In the genomic region with DNA sequence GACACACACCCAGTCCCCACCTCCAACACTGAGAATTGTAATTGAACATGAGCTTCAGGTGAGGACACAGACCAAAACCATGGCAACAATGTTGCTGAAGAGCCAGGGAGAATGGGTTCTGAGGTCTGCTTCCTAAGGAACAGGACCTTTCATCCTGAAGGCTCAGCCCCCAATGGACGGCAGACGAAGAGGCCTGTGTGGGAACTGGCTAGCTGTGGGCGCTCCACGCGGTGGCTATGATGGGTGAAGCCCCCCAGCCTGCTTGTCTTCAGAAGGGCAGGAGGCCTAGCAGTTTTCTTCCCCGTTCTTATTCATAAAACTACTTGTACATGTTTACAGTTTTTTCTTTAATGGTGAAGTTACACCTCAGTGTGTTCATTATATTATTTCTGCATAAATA, we compare ENCODE assay signal across 1 cellular context.
TF ChIP-seq lines count a peak whose summit lies in the region.

No MANE protein-coding gene starts in this region.

TF ChIP-seq in HepG2, 621 proteins besides CTCF, POLR2A, EP300 and RAD21 (continued from another document):
- no peak for TF ChIP-seq ZNF639 (CRISPR knock-in tag; conservative IDR thresholded peaks at IDR 0.05)
- no peak for TF ChIP-seq RNF2 (conservative IDR thresholded peaks at IDR 0.05; ENCODE audit: low read depth)
- TF ChIP-seq, protein P1, sequence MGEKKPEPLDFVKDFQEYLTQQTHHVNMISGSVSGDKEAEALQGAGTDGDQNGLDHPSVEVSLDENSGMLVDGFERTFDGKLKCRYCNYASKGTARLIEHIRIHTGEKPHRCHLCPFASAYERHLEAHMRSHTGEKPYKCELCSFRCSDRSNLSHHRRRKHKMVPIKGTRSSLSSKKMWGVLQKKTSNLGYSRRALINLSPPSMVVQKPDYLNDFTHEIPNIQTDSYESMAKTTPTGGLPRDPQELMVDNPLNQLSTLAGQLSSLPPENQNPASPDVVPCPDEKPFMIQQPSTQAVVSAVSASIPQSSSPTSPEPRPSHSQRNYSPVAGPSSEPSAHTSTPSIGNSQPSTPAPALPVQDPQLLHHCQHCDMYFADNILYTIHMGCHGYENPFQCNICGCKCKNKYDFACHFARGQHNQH (CRISPR knock-in tag; IDR thresholded peaks at IDR 0.05): no peak
- no peak for TF ChIP-seq TOPORS (CRISPR knock-in tag; IDR thresholded peaks at IDR 0.05)
- TF ChIP-seq E2F5 (CRISPR knock-in tag; conservative IDR thresholded peaks at IDR 0.05): no peak
- no peak for TF ChIP-seq CEBPZ (IDR thresholded peaks at IDR 0.05; ENCODE audit: low read length)
- no peak for TF ChIP-seq ZNF724P (CRISPR knock-in tag; IDR thresholded peaks at IDR 0.05; ENCODE audit: borderline replicate concordance)
- no peak for TF ChIP-seq TBL1XR1 (IDR thresholded peaks at IDR 0.05; ENCODE audit: borderline replicate concordance, low read length, partially characterized antibody)
- no peak for TF ChIP-seq TOE1 (CRISPR knock-in tag; IDR thresholded peaks at IDR 0.05)
- no peak for TF ChIP-seq GABPB1 (CRISPR knock-in tag; IDR thresholded peaks at IDR 0.05)
